8 cellular contexts compared by ENCODE assay signal in the genomic region with DNA sequence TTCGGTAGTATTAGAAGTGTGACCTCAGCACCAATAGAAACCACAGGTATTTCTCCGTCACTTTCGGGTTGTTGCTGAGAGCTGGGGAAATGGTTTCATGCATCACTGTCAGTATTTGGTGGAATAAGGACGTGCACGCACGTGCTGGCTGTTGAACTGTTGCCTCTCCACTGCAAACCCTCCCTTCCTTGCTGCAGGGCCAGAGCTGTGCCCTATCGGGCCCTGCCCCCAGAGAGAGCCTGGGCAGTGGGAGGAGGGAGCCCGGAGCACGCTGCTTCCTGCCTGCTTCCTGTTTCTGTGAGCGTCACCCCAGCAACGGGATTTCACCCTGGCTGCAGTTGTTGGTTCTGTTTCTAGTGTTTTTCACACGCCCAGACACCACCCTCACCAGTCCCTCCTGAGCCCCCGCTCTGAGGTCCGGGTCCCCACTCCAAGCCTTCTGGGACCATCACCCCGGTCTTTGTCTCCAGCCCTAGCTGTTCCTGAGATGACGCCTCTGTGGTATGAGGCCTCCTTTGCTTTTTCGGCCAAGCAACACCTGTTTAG. TPM values are rescaled to one million over a fixed set of nuclear protein-coding genes. Genes with fewer than 3 reads are reported as not detected.
DNase-seq lines count a peak whose midpoint lies in the region; ATAC-seq and TF ChIP-seq lines count a peak whose summit lies in the region.

No MANE protein-coding gene starts in this region.

- H3K4me1 Mint-ChIP-seq in CD14-positive monocyte = peaks cover 82% of the 10 kb centered on the region

- no CpG with 5 or more reads among the region's 17 CpGs for whole genome bisulfite sequencing in trophoblast cell (ENCODE audit: extremely low coverage, insufficient coverage, insufficient read length)
- 20% methylated on average over 17 of the region's 17 CpGs for WGBS in urinary bladder

- no peaks in the 10 kb centered on the region for H3K79me1 ChIP-seq in trophoblast cell (ENCODE audit: low read length)

- H3K18ac ChIP-seq in trophoblast cell (ENCODE audit: low read length) = no peak overlapping the region

- H2BK5ac ChIP-seq in trophoblast cell (ENCODE audit: low read depth, low read length, poor library complexity) = no peak overlapping the region

- peak overlapping the region; percentile 37 for H4K8ac ChIP-seq in trophoblast cell (ENCODE audit: low read depth, low read length)

- H3K9me3 Mint-ChIP-seq in CD14-positive monocyte = peaks cover 0 to 2% (median 0%) of the 10 kb centered on the region in 7 donors

- H3K27ac ChIP-seq in trophoblast cell (ENCODE audit: low read depth, low read length) (no peak overlapping the region), urinary bladder (ENCODE audit: low read depth) (peak overlapping the region; percentile 48)

- H3K27me3 ChIP-seq in trophoblast cell (ENCODE audit: insufficient read depth, low read length) = no peaks in the 10 kb centered on the region

- H2BK12ac ChIP-seq in trophoblast cell (ENCODE audit: low read length) = no peak overlapping the region

- peak overlapping the region; percentile 34 for H2AK5ac ChIP-seq in trophoblast cell (ENCODE audit: low read length)

- H2AFZ ChIP-seq in trophoblast cell (ENCODE audit: insufficient read depth, low read length, poor library complexity) = no peak overlapping the region

- H3K4me3 ChIP-seq in trophoblast cell (ENCODE audit: low read depth, low read length) (no peak overlapping the region), urinary bladder (ENCODE audit: low read depth, low read length) (peak overlapping the region; percentile 0)

- H3K23ac ChIP-seq in trophoblast cell (ENCODE audit: low read length) = no peak overlapping the region

- H3K79me2 ChIP-seq in trophoblast cell (ENCODE audit: control insufficient read depth, insufficient read depth, low read length, poor library complexity) = no peaks in the 10 kb centered on the region

- no peaks in the 10 kb centered on the region for H3K27me3 Mint-ChIP-seq in CD14-positive monocyte (ENCODE audit: low read depth in 3 of 3)

- TF ChIP-seq POLR2A in Raji (IDR thresholded peaks at IDR 0.05; ENCODE audit: insufficient read depth, low read depth, low read length) = peak; percentile 50; the same call in 1 of the 2 replicates

- no peak overlapping the region for H4K12ac ChIP-seq in trophoblast cell (ENCODE audit: low read depth, low read length)

- no peaks in the 10 kb centered on the region for H3K9me3 ChIP-seq in trophoblast cell (ENCODE audit: insufficient read depth, low read depth, low read length)

- H3K9ac ChIP-seq in trophoblast cell (ENCODE audit: low read length) = no peak overlapping the region

- H3K27ac Mint-ChIP-seq in CD14-positive monocyte = peak overlapping the region; percentile 99 to 100 (median 100)

- H4K91ac ChIP-seq in trophoblast cell (ENCODE audit: low read depth, low read length) = no peak overlapping the region

- no peak overlapping the region for H3K14ac ChIP-seq in trophoblast cell (ENCODE audit: low read length)

- H2BK120ac ChIP-seq in trophoblast cell (ENCODE audit: insufficient read depth, low read length, poor library complexity) = no peak overlapping the region

- peak; percentile 86 for ATAC-seq in GM19452 (IDR thresholded peaks at IDR 0.05; ENCODE audit: unreplicated experiment)
- peak; percentile 45 for ATAC-seq in HG03558 (IDR thresholded peaks at IDR 0.05; ENCODE audit: extremely low read depth, unreplicated experiment)

- peak overlapping the region; percentile 45 for H3K4me2 ChIP-seq in trophoblast cell (ENCODE audit: low read length)

- peak; percentile 97 for DNase-seq in CD14-positive monocyte (ENCODE audit: low spot score)
- DNase-seq in activated gamma-delta T cell treated with Interleukin-2 at 50 U/mL for 16 hours = peak; percentile 77
- peak in 41 of 42 donors; percentile 38 to 83 (median 65) for DNase-seq in head of caudate nucleus
- DNase-seq in trophoblast cell = peak; percentile 71 to 73

- intact Hi-C loops in CD14-positive monocyte (cut with micrococcal nuclease) = loop anchor here (5.0 kb wide), 4 partner anchors 32 to 72 kb away; no protein-coding TSS in a partner anchor
- intact Hi-C loops in head of caudate nucleus (cut with DNase I) = loop anchor here (2.0 kb wide), 1 partner anchor 70 kb away; no protein-coding TSS in a partner anchor

- no peak for TF ChIP-seq CTCF in CD14-positive monocyte (IDR thresholded peaks at IDR 0.05)

- no peak overlapping the region for H3K4ac ChIP-seq in trophoblast cell (ENCODE audit: low read depth, low read length)

- peak overlapping the region; percentile 88 to 96 for H3K4me3 Mint-ChIP-seq in CD14-positive monocyte

- peaks cover 4 to 6% of the 10 kb centered on the region in 2 experiments for H3K4me1 ChIP-seq in trophoblast cell (ENCODE audit: control insufficient read depth in 1 of 2, insufficient read depth in 2 of 2, low read length in 2 of 2)
- no peaks in the 10 kb centered on the region for H3K4me1 ChIP-seq in urinary bladder (ENCODE audit: insufficient read depth)

- H3K36me3 Mint-ChIP-seq in CD14-positive monocyte = peaks cover 6 to 7% of the 10 kb centered on the region in 2 donors

- peaks cover 2 to 3% of the 10 kb centered on the region in 2 experiments for H3K36me3 ChIP-seq in trophoblast cell (ENCODE audit: control insufficient read depth in 1 of 2, insufficient read depth in 2 of 2, low read length in 2 of 2)
- no peaks in the 10 kb centered on the region for H3K36me3 ChIP-seq in urinary bladder (ENCODE audit: insufficient read depth)

RNA-seq across cellular contexts. Expression of a gene that starts 47.4 kb away (rescaled TPM):
- 10 to 100 TPM; 67.3 to 98.3 TPM for polyA plus RNA-seq in CD14-positive monocyte
- 51.0 and 58.1 TPM in 2 replicates for polyA plus RNA-seq in trophoblast cell (2013)
- total RNA-seq in urinary bladder = 77.5 TPM
- 120 TPM for polyA plus RNA-seq in urinary bladder
